In the genomic region with DNA sequence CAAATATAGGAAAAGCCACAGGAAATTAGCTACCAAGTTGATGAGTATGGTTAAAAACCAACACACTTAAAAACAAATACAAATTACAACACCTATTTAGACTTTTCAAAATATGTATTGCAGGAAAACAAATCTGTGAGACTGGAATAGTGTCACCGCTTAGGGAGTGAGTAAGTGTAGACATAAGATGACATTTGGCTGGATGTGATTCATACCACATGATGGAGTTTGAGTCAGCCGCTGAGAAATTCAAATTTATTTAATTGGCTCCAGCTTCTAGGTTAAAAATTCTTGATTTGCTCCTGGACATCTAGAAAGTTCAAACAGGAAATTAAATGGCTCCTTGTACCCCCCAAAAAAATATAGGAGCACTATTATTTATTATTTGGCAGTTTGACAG, we compare ENCODE assay signal across 1 cellular context.
TF ChIP-seq lines count a peak whose summit lies in the region.

No MANE protein-coding gene starts in this region.

TF ChIP-seq in SK-N-SH, 30 proteins besides CTCF, POLR2A, EP300 and RAD21 (continued from another document):
- TF ChIP-seq, protein P1, sequence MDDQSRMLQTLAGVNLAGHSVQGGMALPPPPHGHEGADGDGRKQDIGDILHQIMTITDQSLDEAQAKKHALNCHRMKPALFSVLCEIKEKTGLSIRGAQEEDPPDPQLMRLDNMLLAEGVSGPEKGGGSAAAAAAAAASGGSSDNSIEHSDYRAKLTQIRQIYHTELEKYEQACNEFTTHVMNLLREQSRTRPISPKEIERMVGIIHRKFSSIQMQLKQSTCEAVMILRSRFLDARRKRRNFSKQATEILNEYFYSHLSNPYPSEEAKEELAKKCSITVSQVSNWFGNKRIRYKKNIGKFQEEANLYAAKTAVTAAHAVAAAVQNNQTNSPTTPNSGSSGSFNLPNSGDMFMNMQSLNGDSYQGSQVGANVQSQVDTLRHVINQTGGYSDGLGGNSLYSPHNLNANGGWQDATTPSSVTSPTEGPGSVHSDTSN (IDR thresholded peaks at IDR 0.05) = peak; percentile 31; the same call in 1 of the 2 replicates
- TF ChIP-seq, protein P2, sequence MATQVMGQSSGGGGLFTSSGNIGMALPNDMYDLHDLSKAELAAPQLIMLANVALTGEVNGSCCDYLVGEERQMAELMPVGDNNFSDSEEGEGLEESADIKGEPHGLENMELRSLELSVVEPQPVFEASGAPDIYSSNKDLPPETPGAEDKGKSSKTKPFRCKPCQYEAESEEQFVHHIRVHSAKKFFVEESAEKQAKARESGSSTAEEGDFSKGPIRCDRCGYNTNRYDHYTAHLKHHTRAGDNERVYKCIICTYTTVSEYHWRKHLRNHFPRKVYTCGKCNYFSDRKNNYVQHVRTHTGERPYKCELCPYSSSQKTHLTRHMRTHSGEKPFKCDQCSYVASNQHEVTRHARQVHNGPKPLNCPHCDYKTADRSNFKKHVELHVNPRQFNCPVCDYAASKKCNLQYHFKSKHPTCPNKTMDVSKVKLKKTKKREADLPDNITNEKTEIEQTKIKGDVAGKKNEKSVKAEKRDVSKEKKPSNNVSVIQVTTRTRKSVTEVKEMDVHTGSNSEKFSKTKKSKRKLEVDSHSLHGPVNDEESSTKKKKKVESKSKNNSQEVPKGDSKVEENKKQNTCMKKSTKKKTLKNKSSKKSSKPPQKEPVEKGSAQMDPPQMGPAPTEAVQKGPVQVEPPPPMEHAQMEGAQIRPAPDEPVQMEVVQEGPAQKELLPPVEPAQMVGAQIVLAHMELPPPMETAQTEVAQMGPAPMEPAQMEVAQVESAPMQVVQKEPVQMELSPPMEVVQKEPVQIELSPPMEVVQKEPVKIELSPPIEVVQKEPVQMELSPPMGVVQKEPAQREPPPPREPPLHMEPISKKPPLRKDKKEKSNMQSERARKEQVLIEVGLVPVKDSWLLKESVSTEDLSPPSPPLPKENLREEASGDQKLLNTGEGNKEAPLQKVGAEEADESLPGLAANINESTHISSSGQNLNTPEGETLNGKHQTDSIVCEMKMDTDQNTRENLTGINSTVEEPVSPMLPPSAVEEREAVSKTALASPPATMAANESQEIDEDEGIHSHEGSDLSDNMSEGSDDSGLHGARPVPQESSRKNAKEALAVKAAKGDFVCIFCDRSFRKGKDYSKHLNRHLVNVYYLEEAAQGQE (IDR thresholded peaks at IDR 0.05; ENCODE audit: low read depth, low read length) = no peak
TF ChIP-seq in SK-N-SH: peak in this region for 2.
